ENCODE assay signal across 21 cellular contexts in genomic region chr9:128051932-128052734, GRCh38. TPM values are rescaled to one million over a fixed set of nuclear protein-coding genes. Genes with fewer than 3 reads are reported as not detected.
DNase-seq lines count a peak whose midpoint lies in the region; ATAC-seq and TF ChIP-seq lines count a peak whose summit lies in the region.
"Had no signal": no experiment of that assay in that cellular context is flagged by ENCODE, and none has a peak within 500 bp of the region (broad histone marks: within the 10 kb centered on the region; RNA-seq: fewer than 3 reads in every experiment).

No MANE protein-coding gene starts in this region.

- peaks cover 2% of the 10 kb centered on the region for H3K27me3 Mint-ChIP-seq in memory B cell
- H3K27me3 Mint-ChIP-seq in chondrocyte (ENCODE audit: low read depth), result no peaks in the 10 kb centered on the region
- H3K27me3 Mint-ChIP-seq: stimulated activated naive B cell treated with anti-CD40 and anti-IgM and Interleukin-4, amounts not matched to agents 10 μg/mL and 1 μg/mL and 100 μg/mL, for 72 hours had no signal

- TF ChIP-seq POLR2A in uterus (IDR thresholded peaks at IDR 0.05), result no peak

- peak; percentile 34 for DNase-seq in NCI-H2171 treated with DMSO at 0.1 percent for 48 hours (lab: John Stamatoyannopoulos, UW)
- DNase-seq in NCI-H2171 (lab: John Stamatoyannopoulos, UW), result no peak
- peak; percentile 67 for DNase-seq in mammary epithelial cell
- no peak for DNase-seq in memory B cell (ENCODE audit: low spot score in 2 of 2)
- DNase-seq in uterus, result no peak
- DNase-seq in chondrocyte (ENCODE audit: low spot score), result no peak
- no peak for DNase-seq in NCI-H226
- DNase-seq: 8988T; activated CD4-positive, alpha-beta T cell treated with anti-CD3 and anti-CD28 coated beads, Interleukin-2, amount 10 ng/mL, durations not matched to agents 7 days and 5 days; activated naive CD4-positive, alpha-beta T cell treated with anti-CD3 and anti-CD28 coated beads for 36 hours; activated T-cell treated with anti-CD3 and anti-CD28 coated beads for 4 hours; BE2C; DMS79 treated with DMSO at 0.1 percent for 48 hours; NCI-H526 treated with DMSO at 0.1 percent for 48 hours; OCI-M1; stimulated activated naive B cell treated with anti-CD40 and anti-IgM and Interleukin-4, amounts not matched to agents 10 μg/mL and 1 μg/mL and 100 μg/mL, for 72 hours; upper lobe of right lung had no signal

- CTCF ChIA-PET in mammary epithelial cell (lab: Charles Lee; ENCODE audit: low non-redundant PET), result no interaction called here

- in situ Hi-C loops in mammary epithelial cell (cut with MboI; ENCODE audit: low sequenced_read_pairs in 2 of 2), result no loop called here

- H3K4me3 Mint-ChIP-seq in memory B cell (no peak overlapping the region), chondrocyte (ENCODE audit: unreplicated experiment) (no peak overlapping the region)
- H3K4me3 Mint-ChIP-seq: activated CD4-positive, alpha-beta T cell treated with anti-CD3 and anti-CD28 coated beads, Interleukin-2, amount 10 ng/mL, durations not matched to agents 7 days and 5 days; activated naive CD4-positive, alpha-beta T cell treated with anti-CD3 and anti-CD28 coated beads for 36 hours; neural crest cell; stimulated activated naive B cell treated with anti-CD40 and anti-IgM and Interleukin-4, amounts not matched to agents 10 μg/mL and 1 μg/mL and 100 μg/mL, for 72 hours had no signal

- no peak overlapping the region for H3K4me3 ChIP-seq in mammary epithelial cell (replicated peaks in 1 of 3; ENCODE audit: insufficient read depth in 1 of 3, low read depth in 2 of 3, low read length in 3 of 3)
- no peak overlapping the region for H3K4me3 ChIP-seq in uterus
- H3K4me3 ChIP-seq: coronary artery, SK-N-MC, upper lobe of right lung had no signal

- H3K9me3 ChIP-seq in mammary epithelial cell (replicated peaks; ENCODE audit: insufficient read depth, low read length), result no peaks in the 10 kb centered on the region
- H3K9me3 ChIP-seq in uterus, result no peaks in the 10 kb centered on the region
- H3K9me3 ChIP-seq: BE2C, upper lobe of right lung had no signal

- no peaks in the 10 kb centered on the region for H4K20me1 ChIP-seq in mammary epithelial cell (ENCODE audit: insufficient read depth, low read length)

- H3K36me3 ChIP-seq in mammary epithelial cell (ENCODE audit: insufficient read depth, low read length) (no peaks in the 10 kb centered on the region), uterus (no peaks in the 10 kb centered on the region)
- H3K36me3 ChIP-seq: BE2C, upper lobe of right lung had no signal

- H3K4me1 ChIP-seq in mammary epithelial cell (ENCODE audit: insufficient read depth, low read length) (peaks cover 13% of the 10 kb centered on the region), uterus (peaks cover 9 to 11% of the 10 kb centered on the region in 2 donors)

- no peak overlapping the region for H2AFZ ChIP-seq in mammary epithelial cell (ENCODE audit: low read depth, low read length)

- H3K27me3 ChIP-seq in mammary epithelial cell (ENCODE audit: insufficient read depth, low read length), result no peaks in the 10 kb centered on the region
- H3K27me3 ChIP-seq in uterus, result no peaks in the 10 kb centered on the region
- H3K27me3 ChIP-seq: BE2C, upper lobe of right lung had no signal

- H3K9me3 Mint-ChIP-seq in memory B cell, result no peaks in the 10 kb centered on the region
- H3K9me3 Mint-ChIP-seq in chondrocyte (ENCODE audit: low read depth), result no peaks in the 10 kb centered on the region
- H3K9me3 Mint-ChIP-seq: activated CD4-positive, alpha-beta T cell treated with anti-CD3 and anti-CD28 coated beads, Interleukin-2, amount 10 ng/mL, durations not matched to agents 7 days and 5 days; activated naive CD4-positive, alpha-beta T cell treated with anti-CD3 and anti-CD28 coated beads for 36 hours; neural crest cell; stimulated activated naive B cell treated with anti-CD40 and anti-IgM and Interleukin-4, amounts not matched to agents 10 μg/mL and 1 μg/mL and 100 μg/mL, for 72 hours had no signal

- H3K27ac Mint-ChIP-seq in memory B cell, result no peak overlapping the region
- H3K27ac Mint-ChIP-seq in chondrocyte (ENCODE audit: unreplicated experiment), result no peak overlapping the region
- H3K27ac Mint-ChIP-seq: activated CD4-positive, alpha-beta T cell treated with anti-CD3 and anti-CD28 coated beads, Interleukin-2, amount 10 ng/mL, durations not matched to agents 7 days and 5 days; activated naive CD4-positive, alpha-beta T cell treated with anti-CD3 and anti-CD28 coated beads for 36 hours; stimulated activated naive B cell treated with anti-CD40 and anti-IgM and Interleukin-4, amounts not matched to agents 10 μg/mL and 1 μg/mL and 100 μg/mL, for 72 hours had no signal

- no TSS peak for BruUV-seq in mammary epithelial cell (replicated peaks; lab: Mats Ljungman, UMichigan)

- H3K9ac ChIP-seq in mammary epithelial cell (ENCODE audit: insufficient read depth, low read length), result no peak overlapping the region

- no peak overlapping the region for H3K4me2 ChIP-seq in mammary epithelial cell (ENCODE audit: insufficient read depth, low read depth, low read length)

- H3K36me3 Mint-ChIP-seq in memory B cell, result no peaks in the 10 kb centered on the region
- H3K36me3 Mint-ChIP-seq in chondrocyte (ENCODE audit: low read depth), result no peaks in the 10 kb centered on the region
- H3K36me3 Mint-ChIP-seq: stimulated activated naive B cell treated with anti-CD40 and anti-IgM and Interleukin-4, amounts not matched to agents 10 μg/mL and 1 μg/mL and 100 μg/mL, for 72 hours had no signal

- H3K4me1 Mint-ChIP-seq in memory B cell (peaks cover 6% of the 10 kb centered on the region), chondrocyte (ENCODE audit: low read depth) (peaks cover 8% of the 10 kb centered on the region)

- intact Hi-C loops in mammary epithelial cell (cut with micrococcal nuclease) (loop anchor here (5.0 kb wide), 1 partner anchor 65 kb away; no protein-coding TSS in a partner anchor), uterus (cut with DNase I; ENCODE audit: low total_unique reads) (no loop called here)

- H3K27ac ChIP-seq in mammary epithelial cell (ENCODE audit: insufficient read depth, low read depth, low read length) (no peak overlapping the region), uterus (peak overlapping the region; percentile 69 to 71)
- H3K27ac ChIP-seq: coronary artery, SK-N-MC, upper lobe of right lung had no signal

- ATAC-seq in memory B cell (ENCODE audit: low read depth) (peak; percentile 38), GM19023 (IDR thresholded peaks at IDR 0.05; ENCODE audit: unreplicated experiment) (no peak)
- ATAC-seq: upper lobe of right lung had no signal

- dilution Hi-C loops in mammary epithelial cell (cut with HindIII; ENCODE audit: low sequenced_read_pairs), result no loop called here

- 83% methylated on average over 15 of the region's 16 CpGs for WGBS in mammary epithelial cell (ENCODE audit: low coverage, missing lambda C conversion rate)

- H3K79me2 ChIP-seq in mammary epithelial cell (ENCODE audit: insufficient read depth, low read length), result no peaks in the 10 kb centered on the region

- TF ChIP-seq CTCF in mammary epithelial cell (conservative IDR thresholded peaks at IDR 0.05 in 1 of 2, IDR thresholded peaks at IDR 0.05 in 1 of 2; ENCODE audit: extremely low read depth in 1 of 2, insufficient read depth in 1 of 2, low read depth in 1 of 2, low read length in 2 of 2), result no peak
- no peak for TF ChIP-seq CTCF in uterus (IDR thresholded peaks at IDR 0.05)
- TF ChIP-seq CTCF in chondrocyte (IDR thresholded peaks at IDR 0.05), result no peak

RNA-seq across cellular contexts. Expression of gene NAIF1, which starts 15.0 kb away (rescaled TPM):
- total RNA-seq in mammary epithelial cell (1 to 10 TPM; 6.8 to 9.3 TPM), uterus (10 to 100 TPM in 2 of 4 donors, 1 to 10 TPM in 2; 3.8 to 27.4 (median 10.6) TPM), chondrocyte (6.8 to 8.8 TPM (median 7.8 TPM) in 3 replicates)
- polyA plus RNA-seq in mammary epithelial cell, result 7.6 TPM
- polyA minus RNA-seq in mammary epithelial cell, result 5.1 TPM

RNA-seq across cellular contexts. Expression of gene SLC25A25, which starts 15.9 kb away (rescaled TPM):
- total RNA-seq in mammary epithelial cell, result 10 to 100 TPM; 10.8 to 12.8 TPM
- polyA plus RNA-seq in mammary epithelial cell, result 5.0 TPM
- polyA minus RNA-seq in mammary epithelial cell, result 13.0 TPM
- total RNA-seq in uterus, result 10 to 100 TPM; 14.3 to 49.7 (median 49.0) TPM
- total RNA-seq in chondrocyte, result 10.6 to 17.6 TPM (median 15.8 TPM) in 3 replicates

Comparison
In these comparisons a context has a peak if more than half of its experiments do, and no peak if none do; other contexts are left out.
1. DNase-seq: peak in NCI-H2171 treated with DMSO at 0.1 percent for 48 hours (single experiment) and mammary epithelial cell (single experiment); none in NCI-H2171 (single experiment), memory B cell (0 of 2), uterus (0 of 2), chondrocyte (single experiment) and NCI-H226 (single experiment).